Comparison of ENCODE assay signal across 10 cellular contexts in the genomic region with DNA sequence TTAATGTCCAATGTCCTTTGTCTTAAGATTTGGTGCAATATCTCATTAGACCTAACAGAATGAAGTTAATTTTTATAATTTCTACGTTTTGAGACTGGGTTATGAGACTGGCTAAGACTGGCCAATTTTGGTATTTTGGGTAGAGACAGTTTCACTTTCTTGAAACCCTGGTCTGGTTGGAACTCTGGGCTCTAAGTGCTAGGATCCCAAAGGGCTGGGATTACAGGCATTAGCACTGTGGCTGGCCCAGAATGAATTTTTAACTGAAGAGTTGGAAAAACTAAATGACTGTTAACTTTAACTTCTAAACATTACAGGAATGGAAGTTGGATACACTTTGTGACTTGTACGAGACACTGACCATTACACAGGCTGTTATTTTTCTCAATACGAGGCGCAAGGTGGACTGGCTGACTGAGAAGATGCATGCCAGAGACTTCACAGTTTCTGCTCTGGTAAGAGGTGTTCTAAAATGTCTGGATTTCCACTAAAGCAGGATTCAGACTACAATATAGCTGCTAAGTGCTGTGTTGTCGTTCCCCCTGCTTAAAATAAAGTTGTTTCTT. TPM values are rescaled to one million over a fixed set of nuclear protein-coding genes. Genes with fewer than 3 reads are reported as not detected.
DNase-seq lines count a peak whose midpoint lies in the region; FAIRE-seq and TF ChIP-seq lines count a peak whose summit lies in the region.
"Had no signal": no experiment of that assay in that cellular context is flagged by ENCODE, and none has a peak within 500 bp of the region (broad histone marks: within the 10 kb centered on the region; RNA-seq: fewer than 3 reads in every experiment).

No MANE protein-coding gene starts in this region.

- H3K27ac Mint-ChIP-seq in activated CD4-positive, alpha-beta T cell treated with anti-CD3 and anti-CD28 coated beads, Interleukin-2, amount 10 ng/mL, durations not matched to agents 24 days and 14 days: peak overlapping the region; percentile 70

- H3K4me1 ChIP-seq in SJCRH30: peaks cover 12% of the 10 kb centered on the region
- H3K4me1 ChIP-seq in esophagus squamous epithelium: peaks cover 22 to 61% (median 33%) of the 10 kb centered on the region in 3 donors
- H3K4me1 ChIP-seq in small intestine (ENCODE audit: control insufficient read depth in 2 of 2, insufficient read depth in 1 of 2, low read depth in 1 of 2, low read length in 1 of 2): peaks cover 0 to 7% of the 10 kb centered on the region in 2 donors

- H3K36me3 Mint-ChIP-seq in activated CD4-positive, alpha-beta T cell treated with anti-CD3 and anti-CD28 coated beads, Interleukin-2, amount 10 ng/mL, durations not matched to agents 24 days and 14 days (ENCODE audit: low read depth): peaks cover 76% of the 10 kb centered on the region

- H3K27me3 ChIP-seq in SJCRH30 (no peaks in the 10 kb centered on the region), esophagus squamous epithelium (no peaks in the 10 kb centered on the region), small intestine (ENCODE audit: control insufficient read depth in 2 of 2, insufficient read depth in 2 of 2, low read length in 2 of 2) (no peaks in the 10 kb centered on the region)

- no peak for DNase-seq in activated CD4-positive, alpha-beta T cell treated with anti-CD3 and anti-CD28 coated beads, Interleukin-2, amount 10 ng/mL, durations not matched to agents 24 days and 14 days
- DNase-seq in activated CD4-positive, alpha-beta T cell treated with anti-CD3 and anti-CD28 coated beads for 48 hours: no peak
- DNase-seq in SJCRH30 (no peak), esophagus squamous epithelium (lab: John Stamatoyannopoulos, UW) (no peak), small intestine (no peak), OCI-M2 (lab: John Stamatoyannopoulos, UW; ENCODE audit: unreplicated experiment) (no peak), NCI-H345 (lab: John Stamatoyannopoulos, UW) (no peak)
- no peak for DNase-seq in activated effector memory CD4-positive, alpha-beta T cell treated with anti-CD3 and anti-CD28 coated beads, Interleukin-2, amount 50 U/mL, for 16 hours
- DNase-seq: hippocampal formation had no signal

- H3K9me3 Mint-ChIP-seq in activated CD4-positive, alpha-beta T cell treated with anti-CD3 and anti-CD28 coated beads, Interleukin-2, amount 10 ng/mL, durations not matched to agents 24 days and 14 days: peaks cover 6% of the 10 kb centered on the region

- no peak for FAIRE-seq in small intestine (lab: Jason Lieb, UNC)

- peak overlapping the region; percentile 100 for H3K4me3 Mint-ChIP-seq in activated CD4-positive, alpha-beta T cell treated with anti-CD3 and anti-CD28 coated beads, Interleukin-2, amount 10 ng/mL, durations not matched to agents 24 days and 14 days

- H3K27ac ChIP-seq in SJCRH30: no peak overlapping the region
- H3K27ac ChIP-seq in esophagus squamous epithelium: peak overlapping the region in 1 of 4 donors; percentile 100
- no peak overlapping the region for H3K27ac ChIP-seq in small intestine (ENCODE audit: low read depth in 1 of 2, low read length in 1 of 2)

- intact Hi-C loops in activated CD4-positive, alpha-beta T cell treated with anti-CD3 and anti-CD28 coated beads, Interleukin-2, amount 10 ng/mL, durations not matched to agents 24 days and 14 days (cut with micrococcal nuclease): loop anchor here (10.0 kb wide), 1 partner anchor 172 kb away; the partner anchor contains the start of gene AHSG
- intact Hi-C loops in esophagus squamous epithelium (cut with DNase I): no loop called here

- H3K4me1 Mint-ChIP-seq in activated CD4-positive, alpha-beta T cell treated with anti-CD3 and anti-CD28 coated beads, Interleukin-2, amount 10 ng/mL, durations not matched to agents 24 days and 14 days: peaks cover 52% of the 10 kb centered on the region

- H3K9me3 ChIP-seq in SJCRH30 (replicated peaks) (no peaks in the 10 kb centered on the region), esophagus squamous epithelium (no peaks in the 10 kb centered on the region), small intestine (ENCODE audit: control insufficient read depth, low read depth) (no peaks in the 10 kb centered on the region)

- TF ChIP-seq POLR2A in esophagus squamous epithelium (IDR thresholded peaks at IDR 0.05): no peak

- TF ChIP-seq CTCF in esophagus squamous epithelium (IDR thresholded peaks at IDR 0.05): no peak

- H3K36me3 ChIP-seq in SJCRH30 (peaks cover 82% of the 10 kb centered on the region), esophagus squamous epithelium (peaks cover 0 to 76% (median 40%) of the 10 kb centered on the region in 3 donors), small intestine (ENCODE audit: control insufficient read depth in 2 of 2, insufficient read depth in 2 of 2, low read length in 2 of 2) (peaks cover 27 to 33% of the 10 kb centered on the region in 2 donors)

- peaks cover 3% of the 10 kb centered on the region for H3K27me3 Mint-ChIP-seq in activated CD4-positive, alpha-beta T cell treated with anti-CD3 and anti-CD28 coated beads, Interleukin-2, amount 10 ng/mL, durations not matched to agents 24 days and 14 days

- H3K4me3 ChIP-seq in SJCRH30 (0 out of 2 replicates have a peak overlapping the region, but pooled peaks have one; percentile 87), esophagus squamous epithelium (peak overlapping the region in 3 of 4 donors; percentile 8 to 98 (median 94)), small intestine (ENCODE audit: low read depth in 1 of 2, low read length in 2 of 2) (peak overlapping the region; percentile 20 to 40)

- WGBS in esophagus squamous epithelium, 2 donors: 27 to 29% methylated on average over 5 of the region's 5 CpGs
- WGBS in small intestine, 3 donors: 32 to 43% (median 35%) methylated on average over 5 of the region's 5 CpGs

RNA-seq across cellular contexts. Expression of gene EIF4A2, which starts 3.5 kb away (rescaled TPM):
- 502 and 507 TPM in 2 replicates for total RNA-seq in activated CD4-positive, alpha-beta T cell treated with anti-CD3 and anti-CD28 coated beads, Interleukin-2, amount 10 ng/mL, durations not matched to agents 24 days and 14 days
- 261 and 315 TPM in 2 replicates for total RNA-seq in SJCRH30 (2014; rRNA removed; shearing (Covaris generic))
- total RNA-seq in esophagus squamous epithelium: 100 to 1,000 TPM; 172 to 363 (median 205) TPM
- 100 to 1,000 TPM; 288 to 461 (median 331) TPM for polyA plus RNA-seq in small intestine

RNA-seq across cellular contexts. Expression of gene RFC4, which starts 19.4 kb away (rescaled TPM):
- 116 and 119 TPM in 2 replicates for total RNA-seq in activated CD4-positive, alpha-beta T cell treated with anti-CD3 and anti-CD28 coated beads, Interleukin-2, amount 10 ng/mL, durations not matched to agents 24 days and 14 days
- 85.5 and 96.6 TPM in 2 replicates for total RNA-seq in SJCRH30 (2014; rRNA removed; shearing (Covaris generic))
- total RNA-seq in esophagus squamous epithelium: 10 to 100 TPM in 3 of 4 donors, 1 to 10 TPM in 1; 6.6 to 23.5 (median 15.9) TPM
- polyA plus RNA-seq in small intestine: 10 to 100 TPM in 1 of 3 donors, 1 to 10 TPM in 2; 9.2 to 31.8 (median 9.2) TPM

RNA-seq across cellular contexts. Expression of gene ADIPOQ, which starts 55.6 kb away (rescaled TPM):
- not detected in 2 replicates for total RNA-seq in activated CD4-positive, alpha-beta T cell treated with anti-CD3 and anti-CD28 coated beads, Interleukin-2, amount 10 ng/mL, durations not matched to agents 24 days and 14 days
- total RNA-seq in SJCRH30 (2014; rRNA removed; shearing (Covaris generic)): not detected in 2 replicates
- not detected for total RNA-seq in esophagus squamous epithelium
- 10 to 100 TPM in 1 of 3 donors, under 1 TPM in 2; 0.22 to 34.5 (median 0.54) TPM for polyA plus RNA-seq in small intestine
- total RNA-seq: M059J had no signal

Comparison
In these comparisons a context has a peak if more than half of its experiments do, and no peak if none do; other contexts are left out.
1. H3K4me3 ChIP-seq: peak in every context shown above with its lines; median percentile 94 in esophagus squamous epithelium; 87 in SJCRH30; 30 in small intestine.